ENCODE assay signal across 14 cellular contexts in genomic region chr2:46184794-46185583, GRCh38.
DNase-seq lines count a peak whose midpoint lies in the region; ATAC-seq and TF ChIP-seq lines count a peak whose summit lies in the region.
"Had no signal": no experiment of that assay in that cellular context is flagged by ENCODE, and none has a peak within 500 bp of the region (broad histone marks: within the 10 kb centered on the region; RNA-seq: fewer than 3 reads in every experiment).

No MANE protein-coding gene starts in this region.

- DNase-seq in GM10266 (ENCODE audit: extremely low spot score) (no peak), HFFc6 (no peak), cardiac fibroblast (ENCODE audit: low read depth in 2 of 2) (no peak), mesenteric fat pad (ENCODE audit: low spot score) (peak; percentile 67), SKM-1 (lab: John Stamatoyannopoulos, UW; ENCODE audit: unreplicated experiment) (no peak), DMS153 treated with DMSO at 0.1 percent for 48 hours (lab: John Stamatoyannopoulos, UW; ENCODE audit: unreplicated experiment) (no peak)
- DNase-seq: CD8-positive, alpha-beta memory T cell; effector CD4-positive, alpha-beta T cell; NCI-H2081 treated with DMSO at 0.1 percent for 48 hours; small intestine had no signal

- H3K27ac Mint-ChIP-seq in HFFc6, result no peak overlapping the region

- peaks cover 22% of the 10 kb centered on the region for H3K36me3 Mint-ChIP-seq in HFFc6 (ENCODE audit: low read depth)

- no peak overlapping the region for H3K4me3 Mint-ChIP-seq in HFFc6
- H3K4me3 Mint-ChIP-seq: CD8-positive, alpha-beta memory T cell had no signal

- TF ChIP-seq CTCF in GM10266 (IDR thresholded peaks at IDR 0.05; ENCODE audit: control insufficient read depth, insufficient read depth, low read depth, missing control alignments) (peak; percentile 17), HFFc6 (IDR thresholded peaks at IDR 0.05) (0 out of 2 replicates have a peak, but pooled peaks have one; percentile 17), cardiac fibroblast (IDR thresholded peaks at IDR 0.05; ENCODE audit: low read depth, low read length) (peak; percentile 9)

- ATAC-seq in GM18511 (IDR thresholded peaks at IDR 0.05; ENCODE audit: unreplicated experiment) (no peak), GM21447 (IDR thresholded peaks at IDR 0.05; ENCODE audit: unreplicated experiment) (no peak)
- ATAC-seq: left lobe of liver had no signal

- H3K27me3 Mint-ChIP-seq in HFFc6 (ENCODE audit: insufficient read depth), result no peaks in the 10 kb centered on the region; the same call in 1 of the 2 replicates
- H3K27me3 Mint-ChIP-seq: CD8-positive, alpha-beta memory T cell had no signal

- H3K9me3 Mint-ChIP-seq in HFFc6, result no peaks in the 10 kb centered on the region

- peaks cover 27% of the 10 kb centered on the region for H3K4me1 Mint-ChIP-seq in HFFc6 (ENCODE audit: low read depth)

- no peak overlapping the region for H3K4me3 ChIP-seq in cardiac fibroblast (replicated peaks in 1 of 2; ENCODE audit: low read depth in 2 of 2, low read length in 2 of 2)
- H3K4me3 ChIP-seq: suprapubic skin had no signal
